Comparison of ENCODE assay signal across 11 cellular contexts in genomic region chr9:117046666-117047327, GRCh38.
DNase-seq lines count a peak whose midpoint lies in the region; ATAC-seq, FAIRE-seq and TF ChIP-seq lines count a peak whose summit lies in the region.
"Had no signal": no experiment of that assay in that cellular context is flagged by ENCODE, and none has a peak within 500 bp of the region (broad histone marks: within the 10 kb centered on the region; RNA-seq: fewer than 3 reads in every experiment).

No MANE protein-coding gene starts in this region.

- in situ Hi-C loops in HepG2 (cut with HindIII; ENCODE audit: extremely low pct_ligation_motif_present, low pct_unique_long_range_greater_than_20kb) = no loop called here

- H3K4me1 ChIP-seq in HepG2 (ENCODE audit: insufficient read depth, low read length) = no peaks in the 10 kb centered on the region
- H3K4me1 ChIP-seq in right lobe of liver = no peaks in the 10 kb centered on the region
- no peaks in the 10 kb centered on the region for H3K4me1 ChIP-seq in astrocyte (ENCODE audit: insufficient read depth, low read length)
- H3K4me1 ChIP-seq: lower lobe of right lung had no signal

- H4K20me1 ChIP-seq in HepG2 (ENCODE audit: insufficient read depth, low read length) (no peaks in the 10 kb centered on the region), astrocyte (ENCODE audit: insufficient read depth, low read length) (no peaks in the 10 kb centered on the region)

- H3K27ac ChIP-seq in HepG2 (ENCODE audit: extremely low read length, insufficient read depth, low read length) (no peak overlapping the region), right lobe of liver (no peak overlapping the region), astrocyte (ENCODE audit: low read depth, low read length) (no peak overlapping the region)
- H3K27ac ChIP-seq: brain microvascular endothelial cell, lower lobe of right lung had no signal

- H3K9ac ChIP-seq in HepG2 (ENCODE audit: insufficient read depth, low read depth, low read length) (no peak overlapping the region), astrocyte (ENCODE audit: low read length) (no peak overlapping the region)

- H3K4me3 ChIP-seq in HepG2 (replicated peaks in 1 of 3; ENCODE audit: insufficient read depth in 1 of 3, low read depth in 2 of 3, low read length in 3 of 3) (no peak overlapping the region), right lobe of liver (no peak overlapping the region), astrocyte (ENCODE audit: insufficient read depth, low read depth, low read length) (no peak overlapping the region)
- H3K4me3 ChIP-seq: lower lobe of right lung had no signal

- H3K4me2 ChIP-seq in HepG2 (ENCODE audit: low read depth, low read length) (no peak overlapping the region), astrocyte (ENCODE audit: low read length) (no peak overlapping the region)

- ATAC-seq in HepG2 (no peak), right lobe of liver (no peak), HG02870 (IDR thresholded peaks at IDR 0.05; ENCODE audit: unreplicated experiment) (peak; percentile 75)
- ATAC-seq in activated naive CD8-positive, alpha-beta T cell treated with anti-CD3 and anti-CD28 coated beads, Interleukin-2, amount 50 U/mL, for 24 hours = no peak
- ATAC-seq: lower lobe of right lung; stimulated activated effector memory CD8-positive, alpha-beta T cell treated with anti-CD3 and anti-CD28 coated beads, Interleukin-12 subunit alpha, Interleukin-12 subunit beta, amount 100 ng/mL, for 72 hours had no signal

- DNase-seq in HepG2 (ENCODE audit: low spot score) (no peak), right lobe of liver (no peak), astrocyte (ENCODE audit: low read depth) (no peak), NCI-H2227 treated with DMSO at 0.1 percent for 48 hours (lab: John Stamatoyannopoulos, UW) (no peak), NCI-H524 (lab: John Stamatoyannopoulos, UW) (no peak), NCI-H526 treated with DMSO at 0.1 percent for 48 hours (lab: John Stamatoyannopoulos, UW) (no peak)
- no peak for DNase-seq in activated naive CD8-positive, alpha-beta T cell treated with anti-CD3 and anti-CD28 coated beads, Interleukin-2, amount 50 U/mL, for 24 hours
- DNase-seq: brain microvascular endothelial cell, lower lobe of right lung had no signal

- H3K27me3 ChIP-seq in HepG2 (ENCODE audit: control insufficient read depth in 1 of 2, insufficient read depth in 2 of 2, low read length in 2 of 2) (no peaks in the 10 kb centered on the region), right lobe of liver (no peaks in the 10 kb centered on the region), astrocyte (ENCODE audit: insufficient read depth, low read length) (no peaks in the 10 kb centered on the region)
- H3K27me3 ChIP-seq: brain microvascular endothelial cell had no signal

- 10% methylated on average over 3 of the region's 3 CpGs for WGBS in HepG2 (ENCODE audit: low lambda C conversion rate)
- WGBS in right lobe of liver (ENCODE audit: insufficient coverage, low coverage, low lambda C conversion rate, missing lambda C conversion rate) = 77% methylated on average over 3 of the region's 3 CpGs

- intact Hi-C loops in HepG2 (cut with micrococcal nuclease; ENCODE audit: unreplicated experiment) = no loop called here
- intact Hi-C loops in right lobe of liver (cut with DNase I) = no loop called here

- TF ChIP-seq CTCF in HepG2 (CRISPR knock-in tag; IDR thresholded peaks at IDR 0.05) = no peak
- TF ChIP-seq CTCF in right lobe of liver (IDR thresholded peaks at IDR 0.05) = no peak
- TF ChIP-seq CTCF in astrocyte (IDR thresholded peaks at IDR 0.05; ENCODE audit: insufficient read depth, low read depth, low read length) = peak; percentile 23

- no peaks in the 10 kb centered on the region for H3K79me2 ChIP-seq in HepG2 (ENCODE audit: insufficient read depth, low read length)
- H3K79me2 ChIP-seq in astrocyte (ENCODE audit: insufficient read depth, low read length) = no peaks in the 10 kb centered on the region

- CTCF ChIA-PET in HepG2 (lab: Yijun Ruan, JAX; ENCODE audit: low intra/inter-chr PET ratio, low total read pairs) = no interaction called here

- H3K27me3 Mint-ChIP-seq in astrocyte (ENCODE audit: low read depth, unreplicated experiment) = no peaks in the 10 kb centered on the region
- H3K27me3 Mint-ChIP-seq in activated naive CD8-positive, alpha-beta T cell treated with anti-CD3 and anti-CD28 coated beads, Interleukin-2, amount 50 U/mL, for 24 hours = no peaks in the 10 kb centered on the region

- no peak overlapping the region for H3K27ac Mint-ChIP-seq in astrocyte (ENCODE audit: unreplicated experiment)
- no peak overlapping the region for H3K27ac Mint-ChIP-seq in activated naive CD8-positive, alpha-beta T cell treated with anti-CD3 and anti-CD28 coated beads, Interleukin-2, amount 50 U/mL, for 24 hours
- H3K27ac Mint-ChIP-seq: stimulated activated effector memory CD8-positive, alpha-beta T cell treated with anti-CD3 and anti-CD28 coated beads, Interleukin-12 subunit alpha, Interleukin-12 subunit beta, amount 100 ng/mL, for 72 hours had no signal

- BruUV-seq in HepG2 (replicated peaks; lab: Mats Ljungman, UMichigan) = no TSS peak

- no peak overlapping the region for H2AFZ ChIP-seq in HepG2 (ENCODE audit: low read length)
- no peak overlapping the region for H2AFZ ChIP-seq in astrocyte (ENCODE audit: low read depth, low read length)

- no peak for FAIRE-seq in HepG2 (lab: Jason Lieb, UNC)
- FAIRE-seq in astrocyte (lab: Jason Lieb, UNC) = no peak

- H3K36me3 Mint-ChIP-seq in astrocyte (ENCODE audit: low read depth, unreplicated experiment) = no peaks in the 10 kb centered on the region
- no peaks in the 10 kb centered on the region for H3K36me3 Mint-ChIP-seq in activated naive CD8-positive, alpha-beta T cell treated with anti-CD3 and anti-CD28 coated beads, Interleukin-2, amount 50 U/mL, for 24 hours (ENCODE audit: low read depth)
- H3K36me3 Mint-ChIP-seq: stimulated activated effector memory CD8-positive, alpha-beta T cell treated with anti-CD3 and anti-CD28 coated beads, Interleukin-12 subunit alpha, Interleukin-12 subunit beta, amount 100 ng/mL, for 72 hours had no signal

- TF ChIP-seq EP300 in HepG2 (IDR thresholded peaks at IDR 0.05; ENCODE audit: low read depth in 2 of 2, low read length in 2 of 2) (no peak), HepG2 (CRISPR knock-in tag; IDR thresholded peaks at IDR 0.05; ENCODE audit: borderline replicate concordance) (no peak)

- H3K36me3 ChIP-seq in HepG2 (replicated peaks in 1 of 2; ENCODE audit: control insufficient read depth in 1 of 2, insufficient read depth in 2 of 2, low read length in 2 of 2) (no peaks in the 10 kb centered on the region), right lobe of liver (no peaks in the 10 kb centered on the region), astrocyte (ENCODE audit: insufficient read depth, low read length) (no peaks in the 10 kb centered on the region)
- H3K36me3 ChIP-seq: brain microvascular endothelial cell, lower lobe of right lung had no signal

- TF ChIP-seq RAD21 in HepG2 (CRISPR knock-in tag; IDR thresholded peaks at IDR 0.05) = no peak

- POLR2A ChIA-PET in HepG2 (lab: Yijun Ruan, JAX) = no interaction called here

- H3K9me3 Mint-ChIP-seq in astrocyte (ENCODE audit: unreplicated experiment) = no peaks in the 10 kb centered on the region
- no peaks in the 10 kb centered on the region for H3K9me3 Mint-ChIP-seq in activated naive CD8-positive, alpha-beta T cell treated with anti-CD3 and anti-CD28 coated beads, Interleukin-2, amount 50 U/mL, for 24 hours

- no peaks in the 10 kb centered on the region for H3K4me1 Mint-ChIP-seq in astrocyte (ENCODE audit: low read depth, unreplicated experiment)
- H3K4me1 Mint-ChIP-seq in activated naive CD8-positive, alpha-beta T cell treated with anti-CD3 and anti-CD28 coated beads, Interleukin-2, amount 50 U/mL, for 24 hours = no peaks in the 10 kb centered on the region
- H3K4me1 Mint-ChIP-seq: stimulated activated effector memory CD8-positive, alpha-beta T cell treated with anti-CD3 and anti-CD28 coated beads, Interleukin-12 subunit alpha, Interleukin-12 subunit beta, amount 100 ng/mL, for 72 hours had no signal

- TF ChIP-seq POLR2A in HepG2 (IDR thresholded peaks at IDR 0.05; ENCODE audit: insufficient read depth in 1 of 2, low read depth in 2 of 2, low read length in 2 of 2) (no peak), right lobe of liver (IDR thresholded peaks at IDR 0.05) (no peak)

- no peaks in the 10 kb centered on the region for H3K9me3 ChIP-seq in HepG2 (ENCODE audit: low read length)
- no peaks in the 10 kb centered on the region for H3K9me3 ChIP-seq in right lobe of liver
- no peaks in the 10 kb centered on the region for H3K9me3 ChIP-seq in astrocyte (ENCODE audit: insufficient read depth, low read depth, low read length)
- H3K9me3 ChIP-seq: lower lobe of right lung had no signal

- H3K4me3 Mint-ChIP-seq in astrocyte (ENCODE audit: unreplicated experiment) = no peak overlapping the region
- no peak overlapping the region for H3K4me3 Mint-ChIP-seq in activated naive CD8-positive, alpha-beta T cell treated with anti-CD3 and anti-CD28 coated beads, Interleukin-2, amount 50 U/mL, for 24 hours
- H3K4me3 Mint-ChIP-seq: stimulated activated effector memory CD8-positive, alpha-beta T cell treated with anti-CD3 and anti-CD28 coated beads, Interleukin-12 subunit alpha, Interleukin-12 subunit beta, amount 100 ng/mL, for 72 hours had no signal

TF ChIP-seq in HepG2, 621 proteins besides CTCF, POLR2A, EP300 and RAD21:
- TF ChIP-seq KLF9 (CRISPR knock-in tag; IDR thresholded peaks at IDR 0.05; ENCODE audit: low read depth) = no peak
- TF ChIP-seq CBX5 (CRISPR knock-in tag; IDR thresholded peaks at IDR 0.05; ENCODE audit: borderline replicate concordance) = no peak
- TF ChIP-seq ZNF24 (IDR thresholded peaks at IDR 0.05) = peak; percentile 60; the same call in 1 of the 2 replicates
